ENCODE assay signal across 17 cellular contexts in genomic region chr6:68038815-68039408, GRCh38.
"Had no signal": no experiment of that assay in that cellular context is flagged by ENCODE, and none has a peak within 500 bp of the region (broad histone marks: within the 10 kb centered on the region; RNA-seq: fewer than 3 reads in every experiment).

No MANE protein-coding gene starts in this region.

- H3K27me3 ChIP-seq: neutrophil, tibial nerve had no signal

- ATAC-seq: activated CD4-positive, alpha-beta T cell treated with anti-CD3 and anti-CD28 coated beads for 36 hours; left ventricle myocardium superior; T-cell had no signal

- DNase-seq: activated CD4-positive, alpha-beta memory T cell treated with anti-CD3 and anti-CD28 coated beads, Interleukin-2, amount 10 ng/mL, durations not matched to agents 7 days and 5 days; activated CD4-positive, alpha-beta T cell treated with anti-CD3 and anti-CD28 coated beads for 36 hours; activated gamma-delta T cell; activated T-cell treated with anti-CD3 and anti-CD28 coated beads, Interleukin-2, amount 50 U/mL, for 48 hours; amygdala; erythroblast; hippocampal formation; left ventricle myocardium superior; T-cell; T1000 had no signal

- H3K4me1 Mint-ChIP-seq: activated CD4-positive, alpha-beta memory T cell treated with anti-CD3 and anti-CD28 coated beads, Interleukin-2, amount 10 ng/mL, durations not matched to agents 7 days and 5 days; activated CD4-positive, alpha-beta T cell treated with anti-CD3 and anti-CD28 coated beads for 36 hours; T-cell had no signal

- H3K36me3 Mint-ChIP-seq: activated naive CD8-positive, alpha-beta T cell; brain; T-cell had no signal

- H3K9me3 ChIP-seq: neutrophil, tibial nerve had no signal

- H3K27me3 Mint-ChIP-seq: activated CD4-positive, alpha-beta memory T cell treated with anti-CD3 and anti-CD28 coated beads, Interleukin-2, amount 10 ng/mL, durations not matched to agents 7 days and 5 days; activated CD4-positive, alpha-beta T cell treated with anti-CD3 and anti-CD28 coated beads for 36 hours; activated naive CD8-positive, alpha-beta T cell; brain; dendritic cell treated with granulocyte-macrophage colony-stimulating factor and Interleukin-4, amounts not matched to agents 40 ng/mL and 50 ng/mL, for 4 days; T-cell had no signal

- H3K27ac Mint-ChIP-seq: activated CD4-positive, alpha-beta memory T cell treated with anti-CD3 and anti-CD28 coated beads, Interleukin-2, amount 10 ng/mL, durations not matched to agents 7 days and 5 days; activated CD4-positive, alpha-beta T cell treated with anti-CD3 and anti-CD28 coated beads for 36 hours; activated naive CD8-positive, alpha-beta T cell; brain; dendritic cell treated with granulocyte-macrophage colony-stimulating factor and Interleukin-4, amounts not matched to agents 40 ng/mL and 50 ng/mL, for 4 days; T-cell had no signal

- H3K4me1 ChIP-seq: tibial nerve had no signal

- H3K4me3 Mint-ChIP-seq: activated CD4-positive, alpha-beta memory T cell treated with anti-CD3 and anti-CD28 coated beads, Interleukin-2, amount 10 ng/mL, durations not matched to agents 7 days and 5 days; activated CD4-positive, alpha-beta T cell treated with anti-CD3 and anti-CD28 coated beads for 36 hours; activated naive CD8-positive, alpha-beta T cell; brain; dendritic cell treated with granulocyte-macrophage colony-stimulating factor and Interleukin-4, amounts not matched to agents 40 ng/mL and 50 ng/mL, for 4 days; T-cell had no signal

- H3K27ac ChIP-seq: neutrophil, skin epidermis, VCaP had no signal

- H3K36me3 ChIP-seq: neutrophil, tibial nerve had no signal

- H3K4me3 ChIP-seq: skin epidermis, tibial nerve had no signal
